21 cellular contexts compared by ENCODE assay signal in the genomic region with DNA sequence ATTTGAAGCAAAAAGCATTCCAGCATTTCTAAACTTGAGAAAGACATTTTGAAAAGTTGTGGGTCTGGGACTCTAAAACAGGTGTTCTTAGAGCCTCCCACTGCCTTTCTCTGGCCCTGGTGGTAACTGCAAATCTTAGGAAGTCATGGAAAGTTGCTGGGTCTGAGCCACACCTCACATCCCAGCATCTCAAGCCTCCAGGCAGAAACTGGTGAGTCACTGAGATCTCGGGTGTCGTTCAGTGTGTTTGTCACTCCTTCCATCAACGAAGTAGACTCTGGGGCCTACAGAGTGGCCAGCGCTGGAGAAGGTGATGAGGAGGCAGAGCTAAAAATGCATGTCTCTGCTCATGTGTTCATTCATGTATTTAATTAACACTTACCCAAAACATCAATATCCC. TPM values are rescaled to one million over a fixed set of nuclear protein-coding genes. Genes with fewer than 3 reads are reported as not detected.
DNase-seq lines count a peak whose midpoint lies in the region; ATAC-seq and TF ChIP-seq lines count a peak whose summit lies in the region.
"Had no signal": no experiment of that assay in that cellular context is flagged by ENCODE, and none has a peak within 500 bp of the region (broad histone marks: within the 10 kb centered on the region; RNA-seq: fewer than 3 reads in every experiment).

No MANE protein-coding gene starts in this region.

- TF ChIP-seq CTCF in RWPE1 (conservative IDR thresholded peaks at IDR 0.05; ENCODE audit: low read depth) (no peak), body of pancreas (IDR thresholded peaks at IDR 0.05) (no peak), spleen (IDR thresholded peaks at IDR 0.05 in 8 of 11, conservative IDR thresholded peaks at IDR 0.05 in 3 of 11) (no peak)

- H3K27me3 ChIP-seq in body of pancreas (no peaks in the 10 kb centered on the region), H7 (ENCODE audit: control insufficient read depth, insufficient read depth, low read length) (no peaks in the 10 kb centered on the region), spleen (replicated peaks in 1 of 7) (no peaks in the 10 kb centered on the region)
- H3K27me3 ChIP-seq: esophagus muscularis mucosa, upper lobe of left lung had no signal

- H3K4me3 ChIP-seq in body of pancreas: no peak overlapping the region
- no peak overlapping the region for H3K4me3 ChIP-seq in H7 (ENCODE audit: insufficient read depth, low read depth, low read length)
- no peak overlapping the region for H3K4me3 ChIP-seq in spleen
- H3K4me3 ChIP-seq: esophagus muscularis mucosa, upper lobe of left lung had no signal

- H3K27ac ChIP-seq in RWPE1: no peak overlapping the region
- H3K27ac ChIP-seq in body of pancreas: no peak overlapping the region
- no peak overlapping the region for H3K27ac ChIP-seq in spleen
- H3K27ac ChIP-seq: esophagus muscularis mucosa, HL-60, upper lobe of left lung had no signal

- H3K4me1 ChIP-seq in body of pancreas (no peaks in the 10 kb centered on the region), spleen (peaks cover 0 to 7% (median 0%) of the 10 kb centered on the region in 6 donors)
- H3K4me1 ChIP-seq: esophagus muscularis mucosa, upper lobe of left lung had no signal

- POLR2A ChIA-PET in RWPE1 (lab: Yijun Ruan, JAX; ENCODE audit: low non-redundant PET): no interaction called here

- WGBS in body of pancreas, 2 donors: 86% methylated on average over 4 of the region's 4 CpGs
- WGBS in spleen, 5 donors: 84 to 94% (median 90%) methylated on average over 4 of the region's 4 CpGs

- H3K9me3 ChIP-seq in body of pancreas (no peaks in the 10 kb centered on the region), spleen (no peaks in the 10 kb centered on the region)
- H3K9me3 ChIP-seq: esophagus muscularis mucosa, upper lobe of left lung had no signal

- ATAC-seq in body of pancreas: no peak
- ATAC-seq: left cardiac atrium, T-cell, WTC11 had no signal

- TF ChIP-seq POLR2A in body of pancreas (IDR thresholded peaks at IDR 0.05) (no peak), spleen (IDR thresholded peaks at IDR 0.05) (no peak)

- CTCF ChIA-PET in RWPE1 (lab: Yijun Ruan, JAX): interaction anchor here (0.6 to 0.7 kb wide), 2 partner anchors 94 to 117 kb away, joined by 3 to 6 read pairs; no protein-coding TSS in a partner anchor

- intact Hi-C loops in body of pancreas (cut with DNase I) (no loop called here), spleen (cut with DNase I; ENCODE audit: low total_unique reads) (no loop called here)

- DNase-seq in 8988T (peak; percentile 35), GM04504 (ENCODE audit: low read depth) (peak; percentile 42), RWPE1 (ENCODE audit: low spot score) (peak; percentile 69), fibroblast of peridontal ligament (ENCODE audit: extremely low read depth) (peak; percentile 54), body of pancreas (no peak), H7 (no peak), C1 segment of cervical spinal cord (lab: John Stamatoyannopoulos, UW) (no peak), spleen (no peak)
- DNase-seq: COR-L47, hypothalamus, left cardiac atrium, NCI-H146, NCI-H510A, occipital lobe, T-cell, upper lobe of left lung had no signal

- H3K36me3 ChIP-seq in body of pancreas (replicated peaks in 1 of 2; ENCODE audit: insufficient read depth in 1 of 2, low read depth in 2 of 2) (no peaks in the 10 kb centered on the region), H7 (replicated peaks; ENCODE audit: control insufficient read depth, insufficient read depth, low read length) (no peaks in the 10 kb centered on the region), spleen (no peaks in the 10 kb centered on the region)
- H3K36me3 ChIP-seq: esophagus muscularis mucosa, upper lobe of left lung had no signal

RNA-seq across cellular contexts. Expression of a gene that starts 59.6 kb away (rescaled TPM):
- total RNA-seq in body of pancreas (not detected), spleen (not detected)
- 4.3 and 4.9 TPM in 2 replicates for total RNA-seq in H7 (2014; rRNA removed; shearing (Covaris generic))
- under 1 TPM in 1 of 3 donors, not detected in 2; 0.35 TPM for polyA plus RNA-seq in spleen
- total RNA-seq: left cardiac atrium, mononuclear cell, occipital lobe, skeletal muscle tissue, T-cell, upper lobe of left lung had no signal

Comparison
In these comparisons a context has a peak if more than half of its experiments do, and no peak if none do; other contexts are left out.
1. DNase-seq: peak in 8988T (single experiment), GM04504 (single experiment), RWPE1 (single experiment) and fibroblast of peridontal ligament (single experiment); none in body of pancreas (0 of 4), H7 (single experiment), C1 segment of cervical spinal cord (0 of 14) and spleen (single experiment).